ENCODE assay signal across 24 cellular contexts in genomic region chr2:16371751-16372150, GRCh38.
"Had no signal": no experiment of that assay in that cellular context is flagged by ENCODE, and none has a peak within 500 bp of the region (broad histone marks: within the 10 kb centered on the region; RNA-seq: fewer than 3 reads in every experiment).

No MANE protein-coding gene starts in this region.

- H3K4me1 ChIP-seq: colonic mucosa, esophagus muscularis mucosa, esophagus squamous epithelium, foreskin keratinocyte, gastrocnemius medialis, gastroesophageal sphincter, heart left ventricle, heart right ventricle had no signal

- H3K4me3 ChIP-seq: colonic mucosa, coronary artery, dorsolateral prefrontal cortex, esophagus muscularis mucosa, esophagus squamous epithelium, gastrocnemius medialis, gastroesophageal sphincter, heart left ventricle, heart right ventricle had no signal

- H3K27me3 ChIP-seq: colonic mucosa, dorsolateral prefrontal cortex, esophagus muscularis mucosa, esophagus squamous epithelium, foreskin keratinocyte, gastrocnemius medialis, gastroesophageal sphincter, heart left ventricle, heart right ventricle had no signal

- H3K36me3 ChIP-seq: colonic mucosa, esophagus muscularis mucosa, esophagus squamous epithelium, gastrocnemius medialis, gastroesophageal sphincter, heart left ventricle, heart right ventricle had no signal

- ATAC-seq: effector memory CD8-positive, alpha-beta T cell; esophagus mucosa; foreskin keratinocyte; gastrocnemius medialis; gastroesophageal sphincter; heart left ventricle; heart right ventricle had no signal

- H3K9me3 ChIP-seq: colonic mucosa, esophagus muscularis mucosa, esophagus squamous epithelium, gastrocnemius medialis, gastroesophageal sphincter had no signal

- H3K27ac ChIP-seq: colonic mucosa, coronary artery, dorsolateral prefrontal cortex, epithelial cell of prostate, esophagus muscularis mucosa, esophagus squamous epithelium, foreskin keratinocyte, gastrocnemius medialis, gastroesophageal sphincter, heart left ventricle, heart right ventricle had no signal

- DNase-seq: colonic mucosa; cortex of kidney; dermis blood vessel endothelial cell; dorsolateral prefrontal cortex; effector CD4-positive, alpha-beta T cell; effector CD8-positive, alpha-beta T cell; effector memory CD4-positive, alpha-beta T cell; effector memory CD8-positive, alpha-beta T cell; endodermal cell; erythroblast; esophagus squamous epithelium; foreskin fibroblast; foreskin keratinocyte; foreskin melanocyte; gastrocnemius medialis; glutamatergic neuron; head of caudate nucleus; heart left ventricle; heart right ventricle had no signal
